In the genomic region with DNA sequence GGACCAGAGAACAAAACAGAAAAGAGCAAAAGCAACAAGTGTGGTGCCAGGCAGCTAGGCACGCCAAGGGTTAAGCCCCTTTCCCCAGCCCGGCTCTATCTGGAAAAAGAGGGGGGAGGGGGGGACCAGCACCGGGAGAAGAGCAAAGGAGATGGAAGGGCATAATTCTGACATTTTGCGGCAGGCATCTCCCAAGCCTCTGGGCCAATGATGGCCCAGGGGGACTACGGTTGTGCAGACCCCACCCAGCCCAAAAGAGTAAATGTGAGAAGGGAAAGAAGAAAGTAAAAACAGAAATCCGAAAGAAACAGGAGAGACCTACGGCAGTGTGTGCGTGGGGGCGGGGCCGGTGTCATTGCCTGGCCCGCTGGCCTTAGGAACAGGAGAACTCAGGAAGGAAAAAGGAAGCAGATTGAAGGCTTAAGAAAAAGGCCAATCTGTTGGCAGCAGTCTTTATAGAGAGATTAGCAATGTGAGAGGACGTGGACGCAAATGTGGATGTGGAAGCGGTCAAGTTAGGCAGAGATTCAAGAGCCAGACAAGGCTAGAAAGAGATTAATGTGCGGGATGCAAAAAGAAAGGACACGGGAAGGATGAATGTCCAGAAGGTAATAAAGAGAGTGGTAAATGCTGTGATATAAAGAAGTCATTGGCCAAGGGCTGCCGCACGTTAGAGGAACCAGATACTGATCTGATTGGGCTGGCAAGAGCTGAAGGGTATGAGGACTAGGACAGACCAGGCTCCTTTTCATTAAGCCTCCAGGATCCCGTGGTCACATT, we compare ENCODE assay signal across 1 cellular context.
TF ChIP-seq lines count a peak whose summit lies in the region.

No MANE protein-coding gene starts in this region.

TF ChIP-seq in HepG2, 621 proteins besides CTCF, POLR2A, EP300 and RAD21 (continued from another document and continues in another):
- no peak for TF ChIP-seq STAG1 (CRISPR knock-in tag; IDR thresholded peaks at IDR 0.05)
- no peak for TF ChIP-seq RARA (CRISPR knock-in tag; IDR thresholded peaks at IDR 0.05)
- TF ChIP-seq, protein P1, sequence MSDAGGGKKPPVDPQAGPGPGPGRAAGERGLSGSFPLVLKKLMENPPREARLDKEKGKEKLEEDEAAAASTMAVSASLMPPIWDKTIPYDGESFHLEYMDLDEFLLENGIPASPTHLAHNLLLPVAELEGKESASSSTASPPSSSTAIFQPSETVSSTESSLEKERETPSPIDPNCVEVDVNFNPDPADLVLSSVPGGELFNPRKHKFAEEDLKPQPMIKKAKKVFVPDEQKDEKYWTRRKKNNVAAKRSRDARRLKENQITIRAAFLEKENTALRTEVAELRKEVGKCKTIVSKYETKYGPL (CRISPR knock-in tag; IDR thresholded peaks at IDR 0.05) = 0 out of 2 replicates have a peak, but pooled peaks have one; percentile 16
- TF ChIP-seq, protein P2, sequence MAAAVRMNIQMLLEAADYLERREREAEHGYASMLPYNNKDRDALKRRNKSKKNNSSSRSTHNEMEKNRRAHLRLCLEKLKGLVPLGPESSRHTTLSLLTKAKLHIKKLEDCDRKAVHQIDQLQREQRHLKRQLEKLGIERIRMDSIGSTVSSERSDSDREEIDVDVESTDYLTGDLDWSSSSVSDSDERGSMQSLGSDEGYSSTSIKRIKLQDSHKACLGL (CRISPR knock-in tag; IDR thresholded peaks at IDR 0.05) = no peak
- TF ChIP-seq HOXA5 (CRISPR knock-in tag; IDR thresholded peaks at IDR 0.05) = no peak
- TF ChIP-seq, protein P3, sequence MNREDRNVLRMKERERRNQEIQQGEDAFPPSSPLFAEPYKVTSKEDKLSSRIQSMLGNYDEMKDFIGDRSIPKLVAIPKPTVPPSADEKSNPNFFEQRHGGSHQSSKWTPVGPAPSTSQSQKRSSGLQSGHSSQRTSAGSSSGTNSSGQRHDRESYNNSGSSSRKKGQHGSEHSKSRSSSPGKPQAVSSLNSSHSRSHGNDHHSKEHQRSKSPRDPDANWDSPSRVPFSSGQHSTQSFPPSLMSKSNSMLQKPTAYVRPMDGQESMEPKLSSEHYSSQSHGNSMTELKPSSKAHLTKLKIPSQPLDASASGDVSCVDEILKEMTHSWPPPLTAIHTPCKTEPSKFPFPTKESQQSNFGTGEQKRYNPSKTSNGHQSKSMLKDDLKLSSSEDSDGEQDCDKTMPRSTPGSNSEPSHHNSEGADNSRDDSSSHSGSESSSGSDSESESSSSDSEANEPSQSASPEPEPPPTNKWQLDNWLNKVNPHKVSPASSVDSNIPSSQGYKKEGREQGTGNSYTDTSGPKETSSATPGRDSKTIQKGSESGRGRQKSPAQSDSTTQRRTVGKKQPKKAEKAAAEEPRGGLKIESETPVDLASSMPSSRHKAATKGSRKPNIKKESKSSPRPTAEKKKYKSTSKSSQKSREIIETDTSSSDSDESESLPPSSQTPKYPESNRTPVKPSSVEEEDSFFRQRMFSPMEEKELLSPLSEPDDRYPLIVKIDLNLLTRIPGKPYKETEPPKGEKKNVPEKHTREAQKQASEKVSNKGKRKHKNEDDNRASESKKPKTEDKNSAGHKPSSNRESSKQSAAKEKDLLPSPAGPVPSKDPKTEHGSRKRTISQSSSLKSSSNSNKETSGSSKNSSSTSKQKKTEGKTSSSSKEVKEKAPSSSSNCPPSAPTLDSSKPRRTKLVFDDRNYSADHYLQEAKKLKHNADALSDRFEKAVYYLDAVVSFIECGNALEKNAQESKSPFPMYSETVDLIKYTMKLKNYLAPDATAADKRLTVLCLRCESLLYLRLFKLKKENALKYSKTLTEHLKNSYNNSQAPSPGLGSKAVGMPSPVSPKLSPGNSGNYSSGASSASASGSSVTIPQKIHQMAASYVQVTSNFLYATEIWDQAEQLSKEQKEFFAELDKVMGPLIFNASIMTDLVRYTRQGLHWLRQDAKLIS (CRISPR knock-in tag; IDR thresholded peaks at IDR 0.05) = no peak
- TF ChIP-seq, protein P4, sequence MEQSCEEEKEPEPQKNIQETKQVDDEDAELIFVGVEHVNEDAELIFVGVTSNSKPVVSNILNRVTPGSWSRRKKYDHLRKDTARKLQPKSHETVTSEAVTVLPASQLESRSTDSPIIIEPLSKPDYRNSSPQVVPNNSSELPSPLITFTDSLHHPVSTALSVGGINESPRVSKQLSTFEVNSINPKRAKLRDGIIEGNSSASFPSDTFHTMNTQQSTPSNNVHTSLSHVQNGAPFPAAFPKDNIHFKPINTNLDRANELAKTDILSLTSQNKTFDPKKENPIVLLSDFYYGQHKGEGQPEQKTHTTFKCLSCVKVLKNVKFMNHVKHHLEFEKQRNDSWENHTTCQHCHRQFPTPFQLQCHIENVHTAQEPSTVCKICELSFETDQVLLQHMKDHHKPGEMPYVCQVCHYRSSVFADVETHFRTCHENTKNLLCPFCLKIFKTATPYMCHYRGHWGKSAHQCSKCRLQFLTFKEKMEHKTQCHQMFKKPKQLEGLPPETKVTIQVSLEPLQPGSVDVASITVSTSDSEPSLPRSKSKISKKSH (CRISPR knock-in tag; IDR thresholded peaks at IDR 0.05; ENCODE audit: borderline replicate concordance) = 0 out of 2 replicates have a peak, but pooled peaks have one; percentile 24
- no peak for TF ChIP-seq NCOA1 (CRISPR knock-in tag; IDR thresholded peaks at IDR 0.05)
- TF ChIP-seq, protein P5, sequence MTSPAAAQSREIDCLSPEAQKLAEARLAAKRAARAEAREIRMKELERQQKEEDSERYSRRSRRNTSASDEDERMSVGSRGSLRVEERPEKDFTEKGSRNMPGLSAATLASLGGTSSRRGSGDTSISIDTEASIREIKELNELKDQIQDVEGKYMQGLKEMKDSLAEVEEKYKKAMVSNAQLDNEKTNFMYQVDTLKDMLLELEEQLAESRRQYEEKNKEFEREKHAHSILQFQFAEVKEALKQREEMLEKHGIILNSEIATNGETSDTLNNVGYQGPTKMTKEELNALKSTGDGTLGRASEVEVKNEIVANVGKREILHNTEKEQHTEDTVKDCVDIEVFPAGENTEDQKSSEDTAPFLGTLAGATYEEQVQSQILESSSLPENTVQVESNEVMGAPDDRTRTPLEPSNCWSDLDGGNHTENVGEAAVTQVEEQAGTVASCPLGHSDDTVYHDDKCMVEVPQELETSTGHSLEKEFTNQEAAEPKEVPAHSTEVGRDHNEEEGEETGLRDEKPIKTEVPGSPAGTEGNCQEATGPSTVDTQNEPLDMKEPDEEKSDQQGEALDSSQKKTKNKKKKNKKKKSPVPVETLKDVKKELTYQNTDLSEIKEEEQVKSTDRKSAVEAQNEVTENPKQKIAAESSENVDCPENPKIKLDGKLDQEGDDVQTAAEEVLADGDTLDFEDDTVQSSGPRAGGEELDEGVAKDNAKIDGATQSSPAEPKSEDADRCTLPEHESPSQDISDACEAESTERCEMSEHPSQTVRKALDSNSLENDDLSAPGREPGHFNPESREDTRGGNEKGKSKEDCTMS (CRISPR knock-in tag; conservative IDR thresholded peaks at IDR 0.05) = no peak
- TF ChIP-seq NONO (IDR thresholded peaks at IDR 0.05) = no peak
- no peak for TF ChIP-seq NONO (CRISPR knock-in tag; conservative IDR thresholded peaks at IDR 0.05)
- TF ChIP-seq TOE1 (CRISPR knock-in tag; IDR thresholded peaks at IDR 0.05) = no peak
- no peak for TF ChIP-seq GABPB1 (CRISPR knock-in tag; IDR thresholded peaks at IDR 0.05)
- TF ChIP-seq ERF (CRISPR knock-in tag; IDR thresholded peaks at IDR 0.05) = no peak
- no peak for TF ChIP-seq AGO1 (IDR thresholded peaks at IDR 0.05; ENCODE audit: low read depth, low read length, poor library complexity, severe bottlenecking)
- TF ChIP-seq, protein P6, sequence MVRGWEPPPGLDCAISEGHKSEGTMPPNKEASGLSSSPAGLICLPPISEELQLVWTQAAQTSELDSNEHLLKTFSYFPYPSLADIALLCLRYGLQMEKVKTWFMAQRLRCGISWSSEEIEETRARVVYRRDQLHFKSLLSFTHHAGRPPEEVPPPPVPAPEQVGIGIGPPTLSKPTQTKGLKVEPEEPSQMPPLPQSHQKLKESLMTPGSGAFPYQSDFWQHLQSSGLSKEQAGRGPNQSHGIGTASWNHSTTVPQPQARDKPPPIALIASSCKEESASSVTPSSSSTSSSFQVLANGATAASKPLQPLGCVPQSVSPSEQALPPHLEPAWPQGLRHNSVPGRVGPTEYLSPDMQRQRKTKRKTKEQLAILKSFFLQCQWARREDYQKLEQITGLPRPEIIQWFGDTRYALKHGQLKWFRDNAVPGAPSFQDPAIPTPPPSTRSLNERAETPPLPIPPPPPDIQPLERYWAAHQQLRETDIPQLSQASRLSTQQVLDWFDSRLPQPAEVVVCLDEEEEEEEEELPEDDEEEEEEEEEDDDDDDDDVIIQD (CRISPR knock-in tag; IDR thresholded peaks at IDR 0.05; ENCODE audit: low read depth) = no peak
- TF ChIP-seq SRF (IDR thresholded peaks at IDR 0.05; ENCODE audit: low read depth, low read length) = no peak
- no peak for TF ChIP-seq MAFG (CRISPR knock-in tag; IDR thresholded peaks at IDR 0.05)
- no peak for TF ChIP-seq SP1 (IDR thresholded peaks at IDR 0.05)
- TF ChIP-seq SP1 (CRISPR knock-in tag; IDR thresholded peaks at IDR 0.05) = no peak
- TF ChIP-seq, protein P7, sequence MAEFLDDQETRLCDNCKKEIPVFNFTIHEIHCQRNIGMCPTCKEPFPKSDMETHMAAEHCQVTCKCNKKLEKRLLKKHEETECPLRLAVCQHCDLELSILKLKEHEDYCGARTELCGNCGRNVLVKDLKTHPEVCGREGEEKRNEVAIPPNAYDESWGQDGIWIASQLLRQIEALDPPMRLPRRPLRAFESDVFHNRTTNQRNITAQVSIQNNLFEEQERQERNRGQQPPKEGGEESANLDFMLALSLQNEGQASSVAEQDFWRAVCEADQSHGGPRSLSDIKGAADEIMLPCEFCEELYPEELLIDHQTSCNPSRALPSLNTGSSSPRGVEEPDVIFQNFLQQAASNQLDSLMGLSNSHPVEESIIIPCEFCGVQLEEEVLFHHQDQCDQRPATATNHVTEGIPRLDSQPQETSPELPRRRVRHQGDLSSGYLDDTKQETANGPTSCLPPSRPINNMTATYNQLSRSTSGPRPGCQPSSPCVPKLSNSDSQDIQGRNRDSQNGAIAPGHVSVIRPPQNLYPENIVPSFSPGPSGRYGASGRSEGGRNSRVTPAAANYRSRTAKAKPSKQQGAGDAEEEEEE (CRISPR knock-in tag; IDR thresholded peaks at IDR 0.05; ENCODE audit: borderline replicate concordance) = no peak
- TF ChIP-seq NFIC (IDR thresholded peaks at IDR 0.05; ENCODE audit: low read length) = no peak
- TF ChIP-seq POLR2AphosphoS5 (IDR thresholded peaks at IDR 0.05; ENCODE audit: low read depth, low read length) = no peak
- TF ChIP-seq, protein P8, sequence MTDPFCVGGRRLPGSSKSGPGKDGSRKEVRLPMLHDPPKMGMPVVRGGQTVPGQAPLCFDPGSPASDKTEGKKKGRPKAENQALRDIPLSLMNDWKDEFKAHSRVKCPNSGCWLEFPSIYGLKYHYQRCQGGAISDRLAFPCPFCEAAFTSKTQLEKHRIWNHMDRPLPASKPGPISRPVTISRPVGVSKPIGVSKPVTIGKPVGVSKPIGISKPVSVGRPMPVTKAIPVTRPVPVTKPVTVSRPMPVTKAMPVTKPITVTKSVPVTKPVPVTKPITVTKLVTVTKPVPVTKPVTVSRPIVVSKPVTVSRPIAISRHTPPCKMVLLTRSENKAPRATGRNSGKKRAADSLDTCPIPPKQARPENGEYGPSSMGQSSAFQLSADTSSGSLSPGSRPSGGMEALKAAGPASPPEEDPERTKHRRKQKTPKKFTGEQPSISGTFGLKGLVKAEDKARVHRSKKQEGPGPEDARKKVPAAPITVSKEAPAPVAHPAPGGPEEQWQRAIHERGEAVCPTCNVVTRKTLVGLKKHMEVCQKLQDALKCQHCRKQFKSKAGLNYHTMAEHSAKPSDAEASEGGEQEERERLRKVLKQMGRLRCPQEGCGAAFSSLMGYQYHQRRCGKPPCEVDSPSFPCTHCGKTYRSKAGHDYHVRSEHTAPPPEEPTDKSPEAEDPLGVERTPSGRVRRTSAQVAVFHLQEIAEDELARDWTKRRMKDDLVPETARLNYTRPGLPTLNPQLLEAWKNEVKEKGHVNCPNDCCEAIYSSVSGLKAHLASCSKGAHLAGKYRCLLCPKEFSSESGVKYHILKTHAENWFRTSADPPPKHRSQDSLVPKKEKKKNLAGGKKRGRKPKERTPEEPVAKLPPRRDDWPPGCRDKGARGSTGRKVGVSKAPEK (CRISPR knock-in tag; IDR thresholded peaks at IDR 0.05; ENCODE audit: borderline replicate concordance) = 0 out of 2 replicates have a peak, but pooled peaks have one; percentile 9
- TF ChIP-seq SAP130 (CRISPR knock-in tag; IDR thresholded peaks at IDR 0.05; ENCODE audit: low read depth) = no peak
- no peak for TF ChIP-seq GZF1 (CRISPR knock-in tag; IDR thresholded peaks at IDR 0.05)
- TF ChIP-seq BRCA1 (CRISPR knock-in tag; IDR thresholded peaks at IDR 0.05) = no peak
- TF ChIP-seq NFKB2 (CRISPR knock-in tag; IDR thresholded peaks at IDR 0.05; ENCODE audit: borderline replicate concordance) = peak; percentile 45; the same call in 1 of the 2 replicates
- TF ChIP-seq ZNF678 (CRISPR knock-in tag; IDR thresholded peaks at IDR 0.05) = 0 out of 2 replicates have a peak, but pooled peaks have one; percentile 44
- TF ChIP-seq, protein P9, sequence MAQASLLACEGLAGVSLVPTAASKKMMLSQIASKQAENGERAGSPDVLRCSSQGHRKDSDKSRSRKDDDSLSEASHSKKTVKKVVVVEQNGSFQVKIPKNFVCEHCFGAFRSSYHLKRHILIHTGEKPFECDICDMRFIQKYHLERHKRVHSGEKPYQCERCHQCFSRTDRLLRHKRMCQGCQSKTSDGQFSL (CRISPR knock-in tag; IDR thresholded peaks at IDR 0.05) = no peak
- TF ChIP-seq GATAD1 (CRISPR knock-in tag; IDR thresholded peaks at IDR 0.05) = no peak
- TF ChIP-seq ZNF788 (CRISPR knock-in tag; IDR thresholded peaks at IDR 0.05; ENCODE audit: borderline replicate concordance) = no peak
- TF ChIP-seq, protein P10, sequence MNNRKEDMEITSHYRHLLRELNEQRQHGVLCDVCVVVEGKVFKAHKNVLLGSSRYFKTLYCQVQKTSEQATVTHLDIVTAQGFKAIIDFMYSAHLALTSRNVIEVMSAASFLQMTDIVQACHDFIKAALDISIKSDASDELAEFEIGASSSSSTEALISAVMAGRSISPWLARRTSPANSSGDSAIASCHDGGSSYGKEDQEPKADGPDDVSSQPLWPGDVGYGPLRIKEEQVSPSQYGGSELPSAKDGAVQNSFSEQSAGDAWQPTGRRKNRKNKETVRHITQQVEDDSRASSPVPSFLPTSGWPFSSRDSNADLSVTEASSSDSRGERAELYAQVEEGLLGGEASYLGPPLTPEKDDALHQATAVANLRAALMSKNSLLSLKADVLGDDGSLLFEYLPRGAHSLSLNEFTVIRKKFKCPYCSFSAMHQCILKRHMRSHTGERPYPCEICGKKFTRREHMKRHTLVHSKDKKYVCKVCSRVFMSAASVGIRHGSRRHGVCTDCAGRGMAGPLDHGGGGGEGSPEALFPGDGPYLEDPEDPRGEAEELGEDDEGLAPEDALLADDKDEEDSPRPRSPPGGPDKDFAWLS (CRISPR knock-in tag; IDR thresholded peaks at IDR 0.05; ENCODE audit: borderline replicate concordance) = 0 out of 2 replicates have a peak, but pooled peaks have one; percentile 7
- no peak for TF ChIP-seq CHD2 (IDR thresholded peaks at IDR 0.05; ENCODE audit: low read depth, low read length)
- TF ChIP-seq RXRB (CRISPR knock-in tag; IDR thresholded peaks at IDR 0.05; ENCODE audit: borderline replicate concordance) = 0 out of 2 replicates have a peak, but pooled peaks have one; percentile 9
- TF ChIP-seq ZNF83 (CRISPR knock-in tag; IDR thresholded peaks at IDR 0.05; ENCODE audit: borderline replicate concordance) = no peak
- TF ChIP-seq, protein P11, sequence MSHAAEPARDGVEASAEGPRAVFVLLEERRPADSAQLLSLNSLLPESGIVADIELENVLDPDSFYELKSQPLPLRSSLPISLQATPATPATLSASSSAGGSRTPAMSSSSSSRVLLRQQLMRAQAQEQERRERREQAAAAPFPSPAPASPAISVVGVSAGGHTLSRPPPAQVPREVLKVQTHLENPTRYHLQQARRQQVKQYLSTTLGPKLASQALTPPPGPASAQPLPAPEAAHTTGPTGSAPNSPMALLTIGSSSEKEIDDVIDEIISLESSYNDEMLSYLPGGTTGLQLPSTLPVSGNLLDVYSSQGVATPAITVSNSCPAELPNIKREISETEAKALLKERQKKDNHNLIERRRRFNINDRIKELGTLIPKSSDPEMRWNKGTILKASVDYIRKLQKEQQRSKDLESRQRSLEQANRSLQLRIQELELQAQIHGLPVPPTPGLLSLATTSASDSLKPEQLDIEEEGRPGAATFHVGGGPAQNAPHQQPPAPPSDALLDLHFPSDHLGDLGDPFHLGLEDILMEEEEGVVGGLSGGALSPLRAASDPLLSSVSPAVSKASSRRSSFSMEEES (CRISPR knock-in tag; IDR thresholded peaks at IDR 0.05) = no peak
